Comparison of ENCODE assay signal across 21 cellular contexts in the genomic region with DNA sequence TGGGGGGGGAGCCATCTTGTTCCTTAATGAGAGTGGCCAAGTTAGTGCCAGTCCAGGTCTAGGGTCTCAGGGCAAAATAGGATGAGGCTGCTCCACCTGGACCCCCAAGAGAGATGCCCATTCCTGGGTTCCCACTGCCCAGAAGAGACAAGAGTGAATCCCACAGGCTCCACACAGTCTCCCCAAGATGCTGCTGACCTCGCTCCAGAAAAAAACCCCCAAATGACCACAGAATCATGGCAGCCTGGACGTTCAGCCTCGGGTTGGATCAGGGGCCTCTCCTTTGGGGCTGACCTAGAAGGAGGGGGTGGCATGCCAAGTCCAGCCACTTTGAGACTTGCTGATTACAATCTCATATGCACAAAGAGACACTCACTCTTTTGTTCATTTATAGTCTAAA. TPM values are rescaled to one million over a fixed set of nuclear protein-coding genes. Genes with fewer than 3 reads are reported as not detected.
DNase-seq lines count a peak whose midpoint lies in the region; ATAC-seq, FAIRE-seq and TF ChIP-seq lines count a peak whose summit lies in the region.
"Had no signal": no experiment of that assay in that cellular context is flagged by ENCODE, and none has a peak within 500 bp of the region (broad histone marks: within the 10 kb centered on the region; RNA-seq: fewer than 3 reads in every experiment).

No MANE protein-coding gene starts in this region.

- SMC1A ChIA-PET in GM12878 (lab: Charles Lee; ENCODE audit: uncharacterized antibody, unreplicated experiment) = interaction anchor here (1.6 kb wide), 1 partner anchor 8 kb away, joined by 4 read pairs; no protein-coding TSS in a partner anchor

- BruUV-seq in GM12878 (replicated peaks; lab: Mats Ljungman, UMichigan) = no TSS peak

- H3K36me3 Mint-ChIP-seq in CD4-positive, CD25-positive, alpha-beta regulatory T cell = peaks cover 75% of the 10 kb centered on the region
- H3K36me3 Mint-ChIP-seq in CD8-positive, alpha-beta T cell = peaks cover 96% of the 10 kb centered on the region

- peak overlapping the region in 2 of 3 donors; percentile 58 to 71 for H3K27ac Mint-ChIP-seq in CD4-positive, CD25-positive, alpha-beta regulatory T cell
- peak overlapping the region; percentile 22 for H3K27ac Mint-ChIP-seq in CD8-positive, alpha-beta T cell
- H3K27ac Mint-ChIP-seq: HFFc6 had no signal

- TF ChIP-seq RAD21 in GM12878 (IDR thresholded peaks at IDR 0.05; ENCODE audit: insufficient read depth, low read depth, low read length) = no peak

- WGBS in GM12878 (ENCODE audit: insufficient coverage, insufficient replicate concordance, low lambda C conversion rate, missing lambda C conversion rate) = 100% methylated on average over 3 of the region's 3 CpGs

- no peak overlapping the region for H3K27ac ChIP-seq in CD4-positive, CD25-positive, alpha-beta regulatory T cell (ENCODE audit: insufficient read depth, low read length, poor library complexity, severe bottlenecking)
- H3K27ac ChIP-seq in CD8-positive, alpha-beta T cell (ENCODE audit: low read depth, low read length) = no peak overlapping the region
- no peak overlapping the region for H3K27ac ChIP-seq in GM12878 (ENCODE audit: control insufficient read depth, insufficient read depth)

- no peaks in the 10 kb centered on the region for H3K4me1 ChIP-seq in CD4-positive, CD25-positive, alpha-beta regulatory T cell (ENCODE audit: control insufficient read depth, insufficient read depth, low read length, poor library complexity, severe bottlenecking)
- H3K4me1 ChIP-seq in CD8-positive, alpha-beta T cell (ENCODE audit: insufficient read depth, low read length) = peaks cover 21% of the 10 kb centered on the region
- no peaks in the 10 kb centered on the region for H3K4me1 ChIP-seq in GM12878 (ENCODE audit: control insufficient read depth, insufficient read depth, low read length)
- H3K4me1 ChIP-seq: BE2C had no signal

- H3K4me3 ChIP-seq in CD4-positive, CD25-positive, alpha-beta regulatory T cell (ENCODE audit: low read depth, low read length) = no peak overlapping the region
- no peak overlapping the region for H3K4me3 ChIP-seq in CD8-positive, alpha-beta T cell (ENCODE audit: low read depth, low read length)
- H3K4me3 ChIP-seq in GM12878 = no peak overlapping the region
- H3K4me3 ChIP-seq: MG63 had no signal

- TF ChIP-seq EP300 in GM12878 (IDR thresholded peaks at IDR 0.05; ENCODE audit: borderline replicate concordance in 1 of 2, control insufficient read depth in 1 of 2, low read depth in 2 of 2, low read length in 2 of 2) = no peak

- no peak for ATAC-seq in CD4-positive, CD25-positive, alpha-beta regulatory T cell (ENCODE audit: low read depth in 2 of 2)
- no peak for ATAC-seq in CD8-positive, alpha-beta T cell
- ATAC-seq in GM12878 (no peak), HG03469 (IDR thresholded peaks at IDR 0.05; ENCODE audit: unreplicated experiment) (no peak)
- ATAC-seq: Panc1, SK-N-SH treated with all-trans-retinoic acid at 6 μM for 48 hours had no signal

- RAD21 ChIA-PET in GM12878 (lab: Charles Lee; ENCODE audit: unreplicated experiment) = no interaction called here

- peaks cover 1% of the 10 kb centered on the region for H3K79me2 ChIP-seq in GM12878 (ENCODE audit: control insufficient read depth, insufficient read depth, low read length)

- no peak overlapping the region for H2AFZ ChIP-seq in GM12878 (ENCODE audit: control insufficient read depth, low read depth, low read length)

- H3K9me3 ChIP-seq in CD4-positive, CD25-positive, alpha-beta regulatory T cell (ENCODE audit: control insufficient read depth in 2 of 2, low read length in 2 of 2) = no peaks in the 10 kb centered on the region
- no peaks in the 10 kb centered on the region for H3K9me3 ChIP-seq in CD8-positive, alpha-beta T cell (ENCODE audit: low read length)
- H3K9me3 ChIP-seq in GM12878 (replicated peaks; ENCODE audit: control insufficient read depth, insufficient read depth, low read length) = no peaks in the 10 kb centered on the region
- H3K9me3 ChIP-seq: BE2C, MG63 had no signal

- H3K4me2 ChIP-seq in GM12878 (ENCODE audit: control insufficient read depth, insufficient read depth) = no peak overlapping the region

- POLR2A ChIA-PET in CD8-positive, alpha-beta T cell (lab: Charles Lee) = interaction anchor here (0.5 to 1.7 kb wide), 3 partner anchors 14 to 521 kb away, joined by 3 to 5 read pairs (median 3); no protein-coding TSS in a partner anchor
- POLR2A ChIA-PET in GM12878 (lab: Charles Lee) = interaction anchor here (1.2 to 1.6 kb wide), 3 partner anchors 12 to 89 kb away, joined by 3 to 4 read pairs (median 3); a partner anchor contains a TSS

- no peak overlapping the region for H3K4me3 Mint-ChIP-seq in CD4-positive, CD25-positive, alpha-beta regulatory T cell
- H3K4me3 Mint-ChIP-seq in CD8-positive, alpha-beta T cell = no peak overlapping the region
- H3K4me3 Mint-ChIP-seq: HFFc6 had no signal

- H3K4me1 Mint-ChIP-seq in CD4-positive, CD25-positive, alpha-beta regulatory T cell = peaks cover 18 to 41% (median 28%) of the 10 kb centered on the region in 4 donors
- H3K4me1 Mint-ChIP-seq in CD8-positive, alpha-beta T cell (ENCODE audit: low read depth) = peaks cover 45% of the 10 kb centered on the region

- H3K36me3 ChIP-seq in CD4-positive, CD25-positive, alpha-beta regulatory T cell (ENCODE audit: control insufficient read depth, insufficient read depth, low read length) = peaks cover 97% of the 10 kb centered on the region
- H3K36me3 ChIP-seq in CD8-positive, alpha-beta T cell (ENCODE audit: insufficient read depth, low read length) = peaks cover 83% of the 10 kb centered on the region
- peaks cover 40 to 74% of the 10 kb centered on the region in 2 experiments for H3K36me3 ChIP-seq in GM12878 (ENCODE audit: control insufficient read depth in 2 of 2, insufficient read depth in 2 of 2, low read length in 1 of 2)

- CTCF ChIA-PET in CD8-positive, alpha-beta T cell (lab: Charles Lee) = interaction anchor here (1.1 to 2.8 kb wide), 4 partner anchors 8 to 138 kb away, joined by 3 to 10 read pairs (median 4); no protein-coding TSS in a partner anchor
- CTCF ChIA-PET in GM12878 (lab: Yijun Ruan, JAX) = interaction anchor here (0.7 to 2.1 kb wide), 3 partner anchors 16 to 138 kb away, joined by 3 to 6 read pairs (median 3); no protein-coding TSS in a partner anchor

- no peaks in the 10 kb centered on the region for H3K27me3 ChIP-seq in CD4-positive, CD25-positive, alpha-beta regulatory T cell (ENCODE audit: control insufficient read depth, insufficient read depth, low read length)
- H3K27me3 ChIP-seq in CD8-positive, alpha-beta T cell (ENCODE audit: insufficient read depth, low read length) = no peaks in the 10 kb centered on the region
- no peaks in the 10 kb centered on the region for H3K27me3 ChIP-seq in GM12878 (replicated peaks in 1 of 2; ENCODE audit: control insufficient read depth in 2 of 2, insufficient read depth in 2 of 2, low read length in 1 of 2)
- H3K27me3 ChIP-seq: BE2C, MG63 had no signal

- FAIRE-seq in GM12878 (lab: Jason Lieb, UNC) = no peak
- FAIRE-seq: GM19239 had no signal

- TF ChIP-seq CTCF in CD8-positive, alpha-beta T cell (IDR thresholded peaks at IDR 0.05) = no peak
- no peak for TF ChIP-seq CTCF in GM12878 (IDR thresholded peaks at IDR 0.05 in 2 of 3, conservative IDR thresholded peaks at IDR 0.05 in 1 of 3; ENCODE audit: control insufficient read depth in 2 of 3, extremely low read depth in 1 of 3, insufficient read depth in 1 of 3, low read depth in 3 of 3, low read length in 3 of 3)

- intact Hi-C loops in CD8-positive, alpha-beta T cell (cut with DNase I, micrococcal nuclease) = no loop called here
- intact Hi-C loops in GM12878 (cut with micrococcal nuclease; ENCODE audit: unreplicated experiment) = no loop called here

- no peaks in the 10 kb centered on the region for H3K9me3 Mint-ChIP-seq in CD4-positive, CD25-positive, alpha-beta regulatory T cell
- no peaks in the 10 kb centered on the region for H3K9me3 Mint-ChIP-seq in CD8-positive, alpha-beta T cell
- H3K9me3 Mint-ChIP-seq: HFFc6 had no signal

- H3K27me3 Mint-ChIP-seq in CD4-positive, CD25-positive, alpha-beta regulatory T cell = no peaks in the 10 kb centered on the region
- H3K27me3 Mint-ChIP-seq in CD8-positive, alpha-beta T cell (ENCODE audit: low read depth) = no peaks in the 10 kb centered on the region

- no peak for DNase-seq in CD4-positive, CD25-positive, alpha-beta regulatory T cell
- DNase-seq in CD8-positive, alpha-beta T cell = no peak
- DNase-seq in GM12878 (ENCODE audit: low read depth, low spot score) (no peak), T-helper 9 cell (no peak), DMS153 treated with DMSO at 0.1 percent for 48 hours (lab: John Stamatoyannopoulos, UW; ENCODE audit: unreplicated experiment) (no peak)
- DNase-seq: BE2C, DMS79, H7, HFFc6, MG63, NCI-H1417, NCI-H1694 treated with DMSO at 0.1 percent for 48 hours, NCI-H2081 treated with DMSO at 0.1 percent for 48 hours, NCI-H2171 treated with DMSO at 0.1 percent for 48 hours, NCI-H524 treated with DMSO at 0.1 percent for 48 hours, NCI-H82 had no signal

- H4K20me1 ChIP-seq in GM12878 (ENCODE audit: control insufficient read depth, insufficient read depth) = peaks cover 9% of the 10 kb centered on the region

- in situ Hi-C loops in GM12878 (cut with MboI) = no loop called here

- H3K9ac ChIP-seq in GM12878 (ENCODE audit: control insufficient read depth, insufficient read depth, low read length) = no peak overlapping the region

- TF ChIP-seq POLR2A in GM19099 (IDR thresholded peaks at IDR 0.05; ENCODE audit: extremely low read depth, insufficient read length, low read depth) (peak; percentile 18), GM12878 (IDR thresholded peaks at IDR 0.05; ENCODE audit: low read depth, low read length) (no peak)

RNA-seq across cellular contexts. Expression of a gene that starts 25.1 kb away (rescaled TPM):
- total RNA-seq in CD4-positive, CD25-positive, alpha-beta regulatory T cell = 262 TPM
- 100 to 1,000 TPM; 198 to 331 (median 274) TPM for polyA plus RNA-seq in CD4-positive, CD25-positive, alpha-beta regulatory T cell
- 10 to 100 TPM; 66.7 to 69.9 TPM for total RNA-seq in CD8-positive, alpha-beta T cell
- 234 and 236 TPM in 2 replicates for total RNA-seq in GM12878 (2013; cell fraction: nucleolus; rRNA removed)
- total RNA-seq in GM12878 (2014; rRNA removed) (266 and 304 TPM in 2 replicates), GM12878 (2014; rRNA removed; fragmentation: Illumina TruSeq; extraction: Trizol) (249 and 277 TPM in 2 replicates), GM12878 (2021) (309 and 336 TPM in 2 replicates)
- 185 TPM for polyA plus RNA-seq in GM12878 (2011; ENCODE audit: low read depth)
- polyA plus RNA-seq in GM12878 (2011; rRNA removed) (398 and 422 TPM in 2 replicates), GM12878 (2014; fragmentation: Illumina TruSeq; extraction: Trizol) (337 and 410 TPM in 2 replicates), GM12878 (2014; fragmentation: Nextera tagmentation; extraction: Ambion mirVana) (100 to 1,000 TPM in 1 of 2 experiments, 10 to 100 TPM in 1; 81.8 to 102 TPM), GM12878 (2014; rRNA removed) (243 and 305 TPM in 2 replicates), GM12878 (2016; fragmentation: Nextera tagmentation; extraction: Ambion mirVana) (100 to 1,000 TPM; 318 to 326 TPM)
- 272 and 306 TPM in 2 replicates for polyA plus RNA-seq in GM12878 (2011; cell fraction: cytosol; rRNA removed)
- 395 and 414 TPM in 2 replicates for polyA plus RNA-seq in GM12878 (2011; cell fraction: nucleus; rRNA removed)
- polyA plus RNA-seq in GM12878 (2012) = 237 and 268 TPM in 2 replicates
- polyA minus RNA-seq in GM12878 (2011; rRNA and poly(A)+ RNA removed) = 452 and 493 TPM in 2 replicates
- 179 and 200 TPM in 2 replicates for polyA minus RNA-seq in GM12878 (2011; cell fraction: cytosol; rRNA and poly(A)+ RNA removed)
- polyA minus RNA-seq in GM12878 (2011; cell fraction: nucleus; rRNA and poly(A)+ RNA removed) = 391 and 520 TPM in 2 replicates
